Comparison of ENCODE assay signal across 25 cellular contexts in genomic region chr6:128888444-128889175, GRCh38.
"Had no signal": no experiment of that assay in that cellular context is flagged by ENCODE, and none has a peak within 500 bp of the region (broad histone marks: within the 10 kb centered on the region; RNA-seq: fewer than 3 reads in every experiment).

No MANE protein-coding gene starts in this region.

- H3K27ac ChIP-seq: body of pancreas, foreskin keratinocyte, sigmoid colon, uterus had no signal

- ATAC-seq: activated CD4-positive, alpha-beta T cell treated with anti-CD3 and anti-CD28 coated beads for 36 hours; body of pancreas; esophagus mucosa; foreskin keratinocyte; left lobe of liver; stimulated activated effector memory CD8-positive, alpha-beta T cell treated with anti-CD3 and anti-CD28 coated beads, Interleukin-12 subunit alpha, Interleukin-12 subunit beta, amount 100 ng/mL, for 72 hours had no signal

- H3K36me3 Mint-ChIP-seq: activated naive CD8-positive, alpha-beta T cell; stimulated activated effector memory CD8-positive, alpha-beta T cell treated with anti-CD3 and anti-CD28 coated beads, Interleukin-12 subunit alpha, Interleukin-12 subunit beta, amount 100 ng/mL, for 72 hours had no signal

- H3K36me3 ChIP-seq: sigmoid colon, uterus had no signal

- H3K9me3 ChIP-seq: body of pancreas, sigmoid colon, uterus had no signal

- H3K4me1 ChIP-seq: body of pancreas, foreskin keratinocyte, sigmoid colon, uterus had no signal

- DNase-seq: activated CD4-positive, alpha-beta T cell treated with anti-CD3 and anti-CD28 coated beads for 36 hours; activated CD4-positive, CD25-positive, alpha-beta regulatory T cell; activated effector memory CD4-positive, alpha-beta T cell treated with Interleukin-2 at 50 U/mL for 16 hours; activated naive CD4-positive, alpha-beta T cell treated with Interleukin-2 at 50 U/mL for 16 hours; aorta; body of pancreas; caudate nucleus; endodermal cell; foreskin keratinocyte; glutamatergic neuron; hippocampal formation; kidney; mammary epithelial cell; sigmoid colon; small intestine; stimulated activated CD4-positive, alpha-beta T cell treated with anti-CD3 and anti-CD28 coated beads, Interleukin-4, amount 100 ng/mL, for 24 hours; substantia nigra; uterus had no signal

- H3K4me3 ChIP-seq: body of pancreas, sigmoid colon, uterus had no signal

- H3K4me3 Mint-ChIP-seq: activated CD4-positive, alpha-beta T cell treated with anti-CD3 and anti-CD28 coated beads for 36 hours; activated naive CD8-positive, alpha-beta T cell; endodermal cell; nephron; stimulated activated effector memory CD8-positive, alpha-beta T cell treated with anti-CD3 and anti-CD28 coated beads, Interleukin-12 subunit alpha, Interleukin-12 subunit beta, amount 100 ng/mL, for 72 hours; stimulated activated naive CD8-positive, alpha-beta T cell treated with anti-CD3 and anti-CD28 coated beads, Interleukin-15, Interleukin-2, amounts not matched to agents 100 ng/mL and 50 ng/mL, for 24 hours; type B pancreatic cell had no signal

- H3K27ac Mint-ChIP-seq: activated CD4-positive, alpha-beta T cell treated with anti-CD3 and anti-CD28 coated beads for 36 hours; activated naive CD8-positive, alpha-beta T cell; endodermal cell; nephron; stimulated activated effector memory CD8-positive, alpha-beta T cell treated with anti-CD3 and anti-CD28 coated beads, Interleukin-12 subunit alpha, Interleukin-12 subunit beta, amount 100 ng/mL, for 72 hours; stimulated activated naive CD8-positive, alpha-beta T cell treated with anti-CD3 and anti-CD28 coated beads, Interleukin-15, Interleukin-2, amounts not matched to agents 100 ng/mL and 50 ng/mL, for 24 hours; type B pancreatic cell had no signal

- H3K4me1 Mint-ChIP-seq: activated CD4-positive, alpha-beta T cell treated with anti-CD3 and anti-CD28 coated beads for 36 hours; stimulated activated effector memory CD8-positive, alpha-beta T cell treated with anti-CD3 and anti-CD28 coated beads, Interleukin-12 subunit alpha, Interleukin-12 subunit beta, amount 100 ng/mL, for 72 hours had no signal

- H3K9me3 Mint-ChIP-seq: endodermal cell; nephron; stimulated activated effector memory CD8-positive, alpha-beta T cell treated with anti-CD3 and anti-CD28 coated beads, Interleukin-12 subunit alpha, Interleukin-12 subunit beta, amount 100 ng/mL, for 72 hours; stimulated activated naive CD8-positive, alpha-beta T cell treated with anti-CD3 and anti-CD28 coated beads, Interleukin-15, Interleukin-2, amounts not matched to agents 100 ng/mL and 50 ng/mL, for 24 hours; type B pancreatic cell had no signal

- H3K27me3 ChIP-seq: body of pancreas, sigmoid colon, uterus had no signal
